ENCODE assay signal across 1 cellular context in the genomic region with DNA sequence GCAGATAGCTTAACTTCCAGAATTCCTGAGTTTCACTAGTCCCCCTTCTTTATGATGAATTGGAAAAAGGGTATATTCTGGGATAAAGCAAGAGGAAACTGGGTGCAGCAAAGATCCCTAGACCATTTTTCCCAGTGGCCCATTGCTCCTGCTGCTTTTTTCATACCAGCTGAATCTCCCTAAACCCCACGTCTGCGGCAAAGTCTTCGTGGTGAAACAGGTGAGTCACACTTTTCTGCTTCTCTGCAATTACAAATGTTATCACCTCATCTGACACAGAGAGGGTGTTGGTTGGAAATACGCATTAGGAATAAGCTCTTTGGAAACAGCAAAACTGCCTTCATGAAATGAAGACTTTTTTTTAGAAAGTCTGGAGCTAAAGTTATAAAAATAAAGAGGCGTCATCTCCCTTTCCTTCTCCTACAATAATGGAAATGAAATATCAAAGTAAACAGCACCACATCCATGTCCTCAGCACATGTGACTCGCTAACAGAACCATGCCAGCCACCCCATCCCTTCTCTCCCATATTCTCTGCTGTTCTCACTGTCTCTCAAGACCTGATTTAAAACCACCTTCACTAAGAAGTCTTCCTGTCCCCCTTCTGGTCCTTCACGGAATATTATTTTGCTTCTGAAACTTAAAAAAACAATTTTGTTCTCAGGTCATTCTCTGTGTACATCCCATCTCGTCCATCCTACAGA.
TF ChIP-seq lines count a peak whose summit lies in the region.

No MANE protein-coding gene starts in this region.

TF ChIP-seq in K562, 482 proteins besides CTCF, POLR2A, EP300 and RAD21 (continued from another document):
- TF ChIP-seq, protein P1, sequence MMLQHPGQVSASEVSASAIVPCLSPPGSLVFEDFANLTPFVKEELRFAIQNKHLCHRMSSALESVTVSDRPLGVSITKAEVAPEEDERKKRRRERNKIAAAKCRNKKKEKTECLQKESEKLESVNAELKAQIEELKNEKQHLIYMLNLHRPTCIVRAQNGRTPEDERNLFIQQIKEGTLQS (IDR thresholded peaks at IDR 0.05) = peak; percentile 46; the same call in 1 of the 2 replicates
- TF ChIP-seq, protein P1 (CRISPR knock-in tag; conservative IDR thresholded peaks at IDR 0.05) = no peak
TF ChIP-seq in K562: peak in this region for 6.
